9 cellular contexts compared by ENCODE assay signal in the genomic region with DNA sequence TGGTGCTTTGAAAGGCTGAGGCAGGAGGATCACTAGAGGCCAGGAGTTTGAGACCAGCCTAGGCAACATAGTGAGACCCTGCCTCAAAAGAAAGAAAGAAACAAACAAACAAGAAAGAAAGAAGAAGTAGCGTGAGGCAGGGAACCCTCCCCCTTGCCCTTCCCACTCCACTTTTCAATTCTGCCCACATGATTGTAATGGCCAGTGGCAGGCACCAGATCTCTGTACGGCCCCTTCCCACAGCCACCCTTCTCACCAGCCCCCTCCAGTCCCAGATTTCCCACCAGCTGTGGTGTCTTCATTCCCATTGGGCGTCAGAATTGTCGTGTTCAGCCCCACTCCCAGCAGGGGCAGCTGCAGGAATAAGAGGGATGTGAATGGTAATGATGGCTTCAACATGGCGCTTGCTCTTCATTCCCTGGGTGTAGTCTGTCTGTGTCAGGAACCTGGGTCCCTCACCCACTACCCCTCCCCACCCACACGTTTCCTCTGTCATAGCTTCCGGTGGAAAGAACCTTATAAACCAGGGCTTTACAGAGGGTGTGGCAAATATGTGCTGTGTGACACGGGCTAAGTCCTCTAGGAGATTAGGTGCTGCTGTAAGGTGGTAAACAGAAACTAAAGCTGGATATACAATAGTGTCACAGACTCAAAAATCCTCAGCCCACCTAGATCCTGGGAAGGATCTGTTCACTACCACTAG. TPM values are rescaled to one million over a fixed set of nuclear protein-coding genes. Genes with fewer than 3 reads are reported as not detected.
DNase-seq lines count a peak whose midpoint lies in the region; ATAC-seq lines count a peak whose summit lies in the region.
"Had no signal": no experiment of that assay in that cellular context is flagged by ENCODE, and none has a peak within 500 bp of the region (broad histone marks: within the 10 kb centered on the region; RNA-seq: fewer than 3 reads in every experiment).

A gene (minus strand): TSS at position 437 of the 703 bp plus-strand sequence. CDS start 38 bp downstream, at position 399.

- ATAC-seq in GM18861 (IDR thresholded peaks at IDR 0.05; ENCODE audit: unreplicated experiment) (peak; percentile 85), HG03025 (IDR thresholded peaks at IDR 0.05; ENCODE audit: low FRiP score, unreplicated experiment) (peak; percentile 60)

- H3K27ac ChIP-seq in adipose tissue (ENCODE audit: low read depth, low read length): no peak within 1 kb of the TSS

- intact Hi-C loops in T-helper 1 cell treated with Interleukin-12 subunit alpha and Interleukin-12 subunit beta and Interleukin-4 antibody, amounts not matched to agents 30 ng/mL and 1 ng/mL, for 36 hours (cut with micrococcal nuclease): loop anchor here (1.0 to 10.0 kb wide), 10 partner anchors 8 to 976 kb away; a partner anchor contains a TSS

- in situ Hi-C loops in ACHN (cut with HindIII; ENCODE audit: low pct_ligation_motif_present, low pct_unique_long_range_greater_than_20kb, low sequenced_read_pairs): no loop called here

- WGBS in adipose tissue, 3 donors: 35 to 64% (median 38%) methylated on average over 7 to 8 of the region's 8 CpGs

- DNase-seq in stimulated activated CD4-positive, alpha-beta T cell treated with anti-CD3 and anti-CD28 coated beads, TNF-alpha, amount 100 ng/mL, for 4 hours (ENCODE audit: low read depth in 3 of 3): peak in 2 of 3 experiments; percentile 54 to 65
- no peak for DNase-seq in ACHN
- DNase-seq in middle frontal gyrus (ENCODE audit: extremely low spot score, low spot score): no peak
- DNase-seq in NCI-H226: no peak

RNA-seq across cellular contexts. Expression of the gene that starts here (rescaled TPM):
- total RNA-seq in T-helper 1 cell treated with Interleukin-12 subunit alpha and Interleukin-12 subunit beta and Interleukin-4 antibody, amounts not matched to agents 30 ng/mL and 1 ng/mL, for 36 hours: 739 and 752 TPM in 2 replicates
- 10 to 100 TPM in 2 of 3 donors, 1 to 10 TPM in 1; 2.9 to 15.4 (median 10.8) TPM for polyA plus RNA-seq in adipose tissue
- polyA plus RNA-seq: neural cell had no signal

Comparison
In these comparisons a context has a peak if more than half of its experiments do, and no peak if none do; other contexts are left out.
1. DNase-seq: peak in stimulated activated CD4-positive, alpha-beta T cell treated with anti-CD3 and anti-CD28 coated beads, TNF-alpha, amount 100 ng/mL, for 4 hours (2 of 3); none in ACHN (single experiment), middle frontal gyrus (single experiment) and NCI-H226 (single experiment).